ENCODE assay signal across 1 cellular context in the genomic region with DNA sequence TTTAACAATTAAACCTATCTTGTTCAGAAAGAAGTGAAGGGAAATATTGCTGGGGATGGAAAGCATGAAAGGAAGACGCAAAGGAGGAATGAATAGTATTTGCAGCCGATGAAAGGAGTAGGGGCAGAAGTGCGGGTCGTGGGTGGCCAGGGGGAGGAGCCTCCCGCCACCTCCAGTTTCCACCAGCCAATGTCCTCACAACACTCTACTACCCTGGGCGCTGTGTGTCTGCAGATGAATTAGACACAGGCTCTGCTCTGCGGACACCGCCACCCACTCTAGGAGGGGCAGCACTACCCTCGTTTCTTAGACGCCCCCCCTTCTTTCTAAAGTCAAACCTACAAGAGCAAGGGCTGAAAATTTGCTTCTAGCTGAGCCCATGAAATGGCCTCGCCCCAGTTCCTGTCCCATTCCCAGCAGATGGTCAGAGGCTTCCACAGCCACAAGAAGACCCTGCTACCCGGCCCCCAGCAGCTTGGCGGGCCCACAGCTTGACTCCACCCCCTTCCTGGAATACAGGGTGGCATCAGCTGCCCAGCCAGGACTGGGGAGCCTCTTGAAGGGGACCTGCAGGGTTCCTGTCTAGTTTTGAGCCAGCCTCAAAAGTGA.
TF ChIP-seq lines count a peak whose summit lies in the region.

No MANE protein-coding gene starts in this region.

TF ChIP-seq in GM23338, 12 proteins besides CTCF, POLR2A, EP300 and RAD21 (continued from another document):
- TF ChIP-seq, protein P1, sequence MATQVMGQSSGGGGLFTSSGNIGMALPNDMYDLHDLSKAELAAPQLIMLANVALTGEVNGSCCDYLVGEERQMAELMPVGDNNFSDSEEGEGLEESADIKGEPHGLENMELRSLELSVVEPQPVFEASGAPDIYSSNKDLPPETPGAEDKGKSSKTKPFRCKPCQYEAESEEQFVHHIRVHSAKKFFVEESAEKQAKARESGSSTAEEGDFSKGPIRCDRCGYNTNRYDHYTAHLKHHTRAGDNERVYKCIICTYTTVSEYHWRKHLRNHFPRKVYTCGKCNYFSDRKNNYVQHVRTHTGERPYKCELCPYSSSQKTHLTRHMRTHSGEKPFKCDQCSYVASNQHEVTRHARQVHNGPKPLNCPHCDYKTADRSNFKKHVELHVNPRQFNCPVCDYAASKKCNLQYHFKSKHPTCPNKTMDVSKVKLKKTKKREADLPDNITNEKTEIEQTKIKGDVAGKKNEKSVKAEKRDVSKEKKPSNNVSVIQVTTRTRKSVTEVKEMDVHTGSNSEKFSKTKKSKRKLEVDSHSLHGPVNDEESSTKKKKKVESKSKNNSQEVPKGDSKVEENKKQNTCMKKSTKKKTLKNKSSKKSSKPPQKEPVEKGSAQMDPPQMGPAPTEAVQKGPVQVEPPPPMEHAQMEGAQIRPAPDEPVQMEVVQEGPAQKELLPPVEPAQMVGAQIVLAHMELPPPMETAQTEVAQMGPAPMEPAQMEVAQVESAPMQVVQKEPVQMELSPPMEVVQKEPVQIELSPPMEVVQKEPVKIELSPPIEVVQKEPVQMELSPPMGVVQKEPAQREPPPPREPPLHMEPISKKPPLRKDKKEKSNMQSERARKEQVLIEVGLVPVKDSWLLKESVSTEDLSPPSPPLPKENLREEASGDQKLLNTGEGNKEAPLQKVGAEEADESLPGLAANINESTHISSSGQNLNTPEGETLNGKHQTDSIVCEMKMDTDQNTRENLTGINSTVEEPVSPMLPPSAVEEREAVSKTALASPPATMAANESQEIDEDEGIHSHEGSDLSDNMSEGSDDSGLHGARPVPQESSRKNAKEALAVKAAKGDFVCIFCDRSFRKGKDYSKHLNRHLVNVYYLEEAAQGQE (IDR thresholded peaks at IDR 0.05; ENCODE audit: unreplicated experiment), result no peak
- TF ChIP-seq EZH2 (IDR thresholded peaks at IDR 0.05; ENCODE audit: low read depth, unreplicated experiment) (no peak), POLR2AphosphoS5 (IDR thresholded peaks at IDR 0.05; ENCODE audit: low read depth) (no peak), ZNF331 (CRISPR knock-in tag; IDR thresholded peaks at IDR 0.05; ENCODE audit: low read depth) (no peak), STAT1 (IDR thresholded peaks at IDR 0.05; ENCODE audit: unreplicated experiment) (no peak)
- TF ChIP-seq, protein P2, sequence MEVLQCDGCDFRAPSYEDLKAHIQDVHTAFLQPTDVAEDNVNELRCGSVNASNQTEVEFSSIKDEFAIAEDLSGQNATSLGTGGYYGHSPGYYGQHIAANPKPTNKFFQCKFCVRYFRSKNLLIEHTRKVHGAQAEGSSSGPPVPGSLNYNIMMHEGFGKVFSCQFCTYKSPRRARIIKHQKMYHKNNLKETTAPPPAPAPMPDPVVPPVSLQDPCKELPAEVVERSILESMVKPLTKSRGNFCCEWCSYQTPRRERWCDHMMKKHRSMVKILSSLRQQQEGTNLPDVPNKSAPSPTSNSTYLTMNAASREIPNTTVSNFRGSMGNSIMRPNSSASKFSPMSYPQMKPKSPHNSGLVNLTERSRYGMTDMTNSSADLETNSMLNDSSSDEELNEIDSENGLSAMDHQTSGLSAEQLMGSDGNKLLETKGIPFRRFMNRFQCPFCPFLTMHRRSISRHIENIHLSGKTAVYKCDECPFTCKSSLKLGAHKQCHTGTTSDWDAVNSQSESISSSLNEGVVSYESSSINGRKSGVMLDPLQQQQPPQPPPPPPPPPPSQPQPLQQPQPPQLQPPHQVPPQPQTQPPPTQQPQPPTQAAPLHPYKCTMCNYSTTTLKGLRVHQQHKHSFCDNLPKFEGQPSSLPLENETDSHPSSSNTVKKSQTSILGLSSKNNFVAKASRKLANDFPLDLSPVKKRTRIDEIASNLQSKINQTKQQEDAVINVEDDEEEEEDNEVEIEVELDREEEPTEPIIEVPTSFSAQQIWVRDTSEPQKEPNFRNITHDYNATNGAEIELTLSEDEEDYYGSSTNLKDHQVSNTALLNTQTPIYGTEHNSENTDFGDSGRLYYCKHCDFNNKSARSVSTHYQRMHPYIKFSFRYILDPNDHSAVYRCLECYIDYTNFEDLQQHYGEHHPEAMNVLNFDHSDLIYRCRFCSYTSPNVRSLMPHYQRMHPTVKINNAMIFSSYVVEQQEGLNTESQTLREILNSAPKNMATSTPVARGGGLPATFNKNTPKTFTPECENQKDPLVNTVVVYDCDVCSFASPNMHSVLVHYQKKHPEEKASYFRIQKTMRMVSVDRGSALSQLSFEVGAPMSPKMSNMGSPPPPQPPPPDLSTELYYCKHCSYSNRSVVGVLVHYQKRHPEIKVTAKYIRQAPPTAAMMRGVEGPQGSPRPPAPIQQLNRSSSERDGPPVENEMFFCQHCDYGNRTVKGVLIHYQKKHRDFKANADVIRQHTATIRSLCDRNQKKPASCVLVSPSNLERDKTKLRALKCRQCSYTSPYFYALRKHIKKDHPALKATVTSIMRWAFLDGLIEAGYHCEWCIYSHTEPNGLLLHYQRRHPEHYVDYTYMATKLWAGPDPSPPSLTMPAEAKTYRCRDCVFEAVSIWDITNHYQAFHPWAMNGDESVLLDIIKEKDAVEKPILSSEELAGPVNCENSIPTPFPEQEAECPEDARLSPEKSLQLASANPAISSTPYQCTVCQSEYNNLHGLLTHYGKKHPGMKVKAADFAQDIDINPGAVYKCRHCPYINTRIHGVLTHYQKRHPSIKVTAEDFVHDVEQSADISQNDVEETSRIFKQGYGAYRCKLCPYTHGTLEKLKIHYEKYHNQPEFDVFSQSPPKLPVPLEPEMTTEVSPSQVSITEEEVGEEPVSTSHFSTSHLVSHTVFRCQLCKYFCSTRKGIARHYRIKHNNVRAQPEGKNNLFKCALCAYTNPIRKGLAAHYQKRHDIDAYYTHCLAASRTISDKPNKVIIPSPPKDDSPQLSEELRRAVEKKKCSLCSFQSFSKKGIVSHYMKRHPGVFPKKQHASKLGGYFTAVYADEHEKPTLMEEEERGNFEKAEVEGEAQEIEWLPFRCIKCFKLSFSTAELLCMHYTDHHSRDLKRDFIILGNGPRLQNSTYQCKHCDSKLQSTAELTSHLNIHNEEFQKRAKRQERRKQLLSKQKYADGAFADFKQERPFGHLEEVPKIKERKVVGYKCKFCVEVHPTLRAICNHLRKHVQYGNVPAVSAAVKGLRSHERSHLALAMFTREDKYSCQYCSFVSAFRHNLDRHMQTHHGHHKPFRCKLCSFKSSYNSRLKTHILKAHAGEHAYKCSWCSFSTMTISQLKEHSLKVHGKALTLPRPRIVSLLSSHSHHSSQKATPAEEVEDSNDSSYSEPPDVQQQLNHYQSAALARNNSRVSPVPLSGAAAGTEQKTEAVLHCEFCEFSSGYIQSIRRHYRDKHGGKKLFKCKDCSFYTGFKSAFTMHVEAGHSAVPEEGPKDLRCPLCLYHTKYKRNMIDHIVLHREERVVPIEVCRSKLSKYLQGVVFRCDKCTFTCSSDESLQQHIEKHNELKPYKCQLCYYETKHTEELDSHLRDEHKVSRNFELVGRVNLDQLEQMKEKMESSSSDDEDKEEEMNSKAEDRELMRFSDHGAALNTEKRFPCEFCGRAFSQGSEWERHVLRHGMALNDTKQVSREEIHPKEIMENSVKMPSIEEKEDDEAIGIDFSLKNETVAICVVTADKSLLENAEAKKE (CRISPR knock-in tag; IDR thresholded peaks at IDR 0.05), result no peak
